35 cellular contexts compared by ENCODE assay signal in the genomic region with DNA sequence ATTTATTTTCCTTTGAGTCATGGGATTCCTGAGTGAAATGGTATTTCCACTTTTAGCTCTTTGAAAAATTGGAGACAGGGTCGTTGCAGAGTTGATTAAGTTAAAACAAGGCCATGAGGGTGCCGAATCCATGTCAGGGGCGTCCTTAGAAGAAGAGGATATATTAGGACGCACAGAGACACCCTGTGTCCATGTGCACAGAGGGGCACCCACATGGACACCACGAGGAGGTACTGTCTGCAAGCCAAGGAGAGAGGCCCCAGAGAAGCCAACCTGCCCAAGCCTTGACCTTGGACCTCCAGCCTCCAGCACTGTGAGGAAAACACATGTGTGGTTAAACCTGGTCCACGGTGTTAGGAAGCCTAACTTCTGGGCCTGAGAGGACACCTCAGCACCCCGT.
"Had no signal": no experiment of that assay in that cellular context is flagged by ENCODE, and none has a peak within 500 bp of the region (broad histone marks: within the 10 kb centered on the region; RNA-seq: fewer than 3 reads in every experiment).

No MANE protein-coding gene starts in this region.

- H3K27ac ChIP-seq: KMS-11 had no signal

- H3K9me3 ChIP-seq: MG63 had no signal

- H3K27me3 ChIP-seq: MG63 had no signal

- H3K9ac ChIP-seq: KMS-11 had no signal

- H3K4me2 ChIP-seq: KMS-11 had no signal

- H3K36me3 ChIP-seq: MG63 had no signal

- H3K4me3 ChIP-seq: MG63 had no signal

- DNase-seq: Karpas-422, Kasumi-1, KG1, MG63, MM.1S, MV-4-11, NCI-H1048, NCI-H1092, NCI-H1092 treated with DMSO at 0.1 percent for 48 hours, NCI-H1105, NCI-H1105 treated with DMSO at 0.1 percent for 48 hours, NCI-H1417, NCI-H1417 treated with DMSO at 0.1 percent for 48 hours, NCI-H1436, NCI-H1436 treated with DMSO at 0.1 percent for 48 hours, NCI-H146, NCI-H1694, NCI-H1694 treated with DMSO at 0.1 percent for 48 hours, NCI-H187, NCI-H187 treated with DMSO at 0.1 percent for 48 hours, NCI-H1930, NCI-H2029, NCI-H2029 treated with DMSO at 0.1 percent for 48 hours, NCI-H2081, NCI-H2081 treated with DMSO at 0.1 percent for 48 hours, NCI-H2107, NCI-H2171, NCI-H2171 treated with DMSO at 0.1 percent for 48 hours, NCI-H2227 treated with DMSO at 0.1 percent for 48 hours, NCI-H226, NCI-H345, NCI-H446, NCI-H446 treated with DMSO at 0.1 percent for 48 hours, NCI-H510A had no signal
